ENCODE assay signal across 8 cellular contexts in the genomic region with DNA sequence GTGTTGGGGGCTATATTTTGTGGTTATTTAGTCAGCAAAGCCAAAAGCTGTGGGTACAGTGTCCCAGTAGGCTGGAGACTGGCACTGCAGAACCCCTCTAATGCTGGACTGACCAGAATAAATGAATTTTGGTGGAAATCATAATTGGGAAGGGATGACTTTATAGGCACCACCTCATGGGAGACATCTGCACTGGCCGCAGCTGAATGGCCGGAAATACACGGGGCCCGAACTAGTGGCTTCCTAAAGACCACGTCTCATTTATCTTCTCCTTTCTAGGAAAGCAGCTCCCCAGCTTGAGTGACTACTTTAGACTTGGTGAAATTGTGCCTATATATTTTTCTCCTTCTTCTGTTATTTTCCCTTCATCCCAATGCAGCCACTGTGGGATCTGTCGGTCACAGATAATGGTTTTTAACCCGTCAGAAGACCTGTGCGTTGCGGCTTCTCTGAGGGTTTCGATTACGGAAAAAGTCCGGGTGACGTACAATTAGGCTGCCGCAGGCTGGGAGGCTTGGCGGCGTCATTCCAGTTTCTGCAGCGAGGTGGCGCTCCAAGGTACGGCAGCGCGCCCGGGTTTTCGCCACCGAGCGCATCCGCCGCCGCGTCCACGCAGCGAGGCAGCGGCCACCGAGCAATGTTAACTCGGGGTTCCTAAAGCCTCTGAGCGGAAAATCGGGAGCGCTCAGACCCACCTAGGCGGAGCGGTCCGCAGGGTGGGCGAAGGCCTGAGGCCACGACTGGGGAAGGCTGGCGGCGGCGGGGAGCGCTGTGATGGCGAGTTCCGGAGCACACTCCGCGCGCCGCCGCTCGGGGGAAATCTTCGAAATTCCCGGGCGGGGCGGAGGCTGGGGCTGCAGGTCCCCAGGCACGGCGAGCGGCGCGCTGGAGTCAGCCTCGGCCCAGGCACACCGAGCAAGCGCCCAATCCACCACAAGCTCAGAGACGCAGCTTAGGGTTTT. TPM values are rescaled to one million over a fixed set of nuclear protein-coding genes. Genes with fewer than 3 reads are reported as not detected.
DNase-seq lines count a peak whose midpoint lies in the region; ATAC-seq and TF ChIP-seq lines count a peak whose summit lies in the region.

No MANE protein-coding gene starts in this region.

- intact Hi-C loops in A673 (cut with micrococcal nuclease; ENCODE audit: unreplicated experiment) (loop anchor here (2.0 to 5.0 kb wide), 6 partner anchors 61 to 880 kb away; no protein-coding TSS in a partner anchor), lower lobe of right lung (cut with DNase I) (no loop called here)
- intact Hi-C loops in dendritic cell treated with granulocyte-macrophage colony-stimulating factor and Interleukin-4, amounts not matched to agents 40 ng/mL and 50 ng/mL, for 4 days (cut with micrococcal nuclease), result loop anchor here (1.0 to 10.0 kb wide), 4 partner anchors 228 to 1401 kb away; no protein-coding TSS in a partner anchor

- peak overlapping the region; percentile 93 for H3K27ac ChIP-seq in A673 (ENCODE audit: low read depth, low read length, poor library complexity, severe bottlenecking)
- H3K27ac ChIP-seq in lower lobe of right lung, result peak overlapping the region; percentile 82

- POLR2A ChIA-PET in A673 (lab: Charles Lee; ENCODE audit: low non-redundant PET), result no interaction called here

- ATAC-seq in GM18520 (IDR thresholded peaks at IDR 0.05; ENCODE audit: unreplicated experiment), result peak; percentile 89
- peak; percentile 79 for ATAC-seq in HG03045 (IDR thresholded peaks at IDR 0.05; ENCODE audit: unreplicated experiment)
- peak; percentile 83 to 85 for ATAC-seq in lower lobe of right lung

- H3K9me3 ChIP-seq in A673 (ENCODE audit: low read depth, low read length, poor library complexity, severe bottlenecking) (no peaks in the 10 kb centered on the region), lower lobe of right lung (no peaks in the 10 kb centered on the region)

- peak overlapping the region; percentile 60 for H3K4me3 ChIP-seq in A673 (ENCODE audit: low read depth, low read length, poor library complexity, severe bottlenecking)
- peak overlapping the region; percentile 77 for H3K4me3 ChIP-seq in lower lobe of right lung

- no peaks in the 10 kb centered on the region for H3K9me3 Mint-ChIP-seq in dendritic cell treated with granulocyte-macrophage colony-stimulating factor and Interleukin-4, amounts not matched to agents 40 ng/mL and 50 ng/mL, for 4 days

- CTCF ChIA-PET in A673 (lab: Charles Lee), result interaction anchor here (0.7 to 2.5 kb wide), 2 partner anchors 28 to 30 kb away, joined by 3 to 5 read pairs; no protein-coding TSS in a partner anchor

- BruUV-seq in A673 (replicated peaks; lab: Mats Ljungman, UMichigan), result TSS peak; percentile 45

- DNase-seq in A673 (ENCODE audit: low spot score) (peak; percentile 92), NCI-H446 treated with DMSO at 0.1 percent for 48 hours (lab: John Stamatoyannopoulos, UW) (peak; percentile 39), lower lobe of right lung (peak; percentile 78)
- DNase-seq in activated CD4-positive, alpha-beta T cell treated with anti-CD3 and anti-CD28 coated beads for 48 hours, result peak; percentile 84
- DNase-seq in stimulated activated CD4-positive, alpha-beta T cell treated with anti-CD3 and anti-CD28 coated beads, TNF-alpha, amount 100 ng/mL, for 48 hours (ENCODE audit: low read depth in 3 of 3), result peak; percentile 55 to 64 (median 62)

- H3K36me3 ChIP-seq in A673 (ENCODE audit: insufficient read depth, low read length, poor library complexity, severe bottlenecking) (no peaks in the 10 kb centered on the region), lower lobe of right lung (no peaks in the 10 kb centered on the region)

- H3K4me1 ChIP-seq in A673 (ENCODE audit: insufficient read depth, low read length, poor library complexity, severe bottlenecking) (peaks cover 70% of the 10 kb centered on the region), lower lobe of right lung (peaks cover 6% of the 10 kb centered on the region)

- no peak overlapping the region for H3K27ac Mint-ChIP-seq in dendritic cell treated with granulocyte-macrophage colony-stimulating factor and Interleukin-4, amounts not matched to agents 40 ng/mL and 50 ng/mL, for 4 days

- H3K36me3 Mint-ChIP-seq in dendritic cell treated with granulocyte-macrophage colony-stimulating factor and Interleukin-4, amounts not matched to agents 40 ng/mL and 50 ng/mL, for 4 days (ENCODE audit: low read depth), result no peaks in the 10 kb centered on the region

- TF ChIP-seq CTCF in A673 (conservative IDR thresholded peaks at IDR 0.05; ENCODE audit: low read depth, low read length) (peak; percentile 97), lower lobe of right lung (IDR thresholded peaks at IDR 0.05) (peak; percentile 93)

- H3K27me3 ChIP-seq in A673 (replicated peaks; ENCODE audit: insufficient read depth, low read depth, low read length, poor library complexity) (no peaks in the 10 kb centered on the region), lower lobe of right lung (ENCODE audit: low read depth) (peaks cover 73% of the 10 kb centered on the region)

- peaks cover 36% of the 10 kb centered on the region for H3K27me3 Mint-ChIP-seq in dendritic cell treated with granulocyte-macrophage colony-stimulating factor and Interleukin-4, amounts not matched to agents 40 ng/mL and 50 ng/mL, for 4 days

- H3K4me3 Mint-ChIP-seq in dendritic cell treated with granulocyte-macrophage colony-stimulating factor and Interleukin-4, amounts not matched to agents 40 ng/mL and 50 ng/mL, for 4 days, result peak overlapping the region; percentile 77

- H3K4me1 Mint-ChIP-seq in dendritic cell treated with granulocyte-macrophage colony-stimulating factor and Interleukin-4, amounts not matched to agents 40 ng/mL and 50 ng/mL, for 4 days (ENCODE audit: low read depth), result peaks cover 26% of the 10 kb centered on the region

RNA-seq across cellular contexts. Expression of a gene that starts 26.3 kb away (rescaled TPM):
- total RNA-seq in A673 (2021) (106 and 138 TPM in 2 replicates), lower lobe of right lung (50.6 TPM)

Comparison
In these comparisons a context has a peak if more than half of its experiments do, and no peak if none do; other contexts are left out.
1. Peak in every context shown above with its lines: DNase-seq, ATAC-seq, H3K4me3 ChIP-seq and H3K27ac ChIP-seq.
2. DNase-seq: peak in every context shown above with its lines; median percentile 92 in A673; 84 in activated CD4-positive, alpha-beta T cell treated with anti-CD3 and anti-CD28 coated beads for 48 hours; 78 in lower lobe of right lung; 62 in stimulated activated CD4-positive, alpha-beta T cell treated with anti-CD3 and anti-CD28 coated beads, TNF-alpha, amount 100 ng/mL, for 48 hours; 39 in NCI-H446 treated with DMSO at 0.1 percent for 48 hours.